In genomic region chr15:71789616-71790015, GRCh38 we compare ENCODE assay signal across 22 cellular contexts. TPM values are rescaled to one million over a fixed set of nuclear protein-coding genes. Genes with fewer than 3 reads are reported as not detected.
"Had no signal": no experiment of that assay in that cellular context is flagged by ENCODE, and none has a peak within 500 bp of the region (broad histone marks: within the 10 kb centered on the region; RNA-seq: fewer than 3 reads in every experiment).

No MANE protein-coding gene starts in this region.

- H3K4me1 ChIP-seq: neural progenitor cell, psoas muscle, suprapubic skin had no signal

- H2AFZ ChIP-seq: neural progenitor cell had no signal

- H3K27me3 ChIP-seq: neural progenitor cell, suprapubic skin, transverse colon had no signal

- H3K4me3 ChIP-seq: left ventricle myocardium inferior, neural progenitor cell, psoas muscle, suprapubic skin, transverse colon had no signal

- H3K27ac ChIP-seq: left ventricle myocardium inferior, neural progenitor cell, psoas muscle, suprapubic skin, transverse colon had no signal

- ATAC-seq: activated CD8-positive, alpha-beta T cell treated with anti-CD3 and anti-CD28 coated beads for 36 hours; naive thymus-derived CD4-positive, alpha-beta T cell; psoas muscle; right cardiac atrium; stimulated activated naive CD8-positive, alpha-beta T cell treated with anti-CD3 and anti-CD28 coated beads, Interleukin-15, amount 100 ng/mL, for 72 hours; T-cell; WTC11 had no signal

- H3K9me3 ChIP-seq: left ventricle myocardium inferior, psoas muscle, suprapubic skin, transverse colon had no signal

- H3K4me2 ChIP-seq: neural progenitor cell had no signal

- DNase-seq: activated CD4-positive, alpha-beta T cell treated with anti-CD3 and anti-CD28 coated beads, Interleukin-2, amount 10 ng/mL, durations not matched to agents 24 days and 14 days; activated CD8-positive, alpha-beta T cell treated with anti-CD3 and anti-CD28 coated beads for 36 hours; activated naive CD4-positive, alpha-beta T cell treated with Interleukin-2 at 50 U/mL for 16 hours; activated T-cell treated with anti-CD3 and anti-CD28 coated beads, Interleukin-2, amount 50 U/mL, for 1 hour; central memory CD4-positive, alpha-beta T cell; left ventricle myocardium inferior; naive thymus-derived CD4-positive, alpha-beta T cell; psoas muscle; right cardiac atrium; stimulated activated CD4-positive, alpha-beta T cell treated with anti-CD3 and anti-CD28 coated beads, Interleukin-15, amount 100 ng/mL, for 24 hours; stimulated activated CD4-positive, alpha-beta T cell treated with anti-CD3 and anti-CD28 coated beads, Interleukin-4, amount 100 ng/mL, for 1 hour; stimulated activated naive CD8-positive, alpha-beta T cell treated with anti-CD3 and anti-CD28 coated beads, Interleukin-15, amount 100 ng/mL, for 72 hours; T-cell; transverse colon had no signal

- H3K9ac ChIP-seq: neural progenitor cell had no signal

- FAIRE-seq: colon, frontal cortex, small intestine had no signal

- H3K36me3 ChIP-seq: left ventricle myocardium inferior, neural progenitor cell, suprapubic skin, transverse colon had no signal

RNA-seq across cellular contexts. Expression of gene NR2E3, which starts 20.7 kb away (rescaled TPM):
- total RNA-seq: activated CD4-positive, alpha-beta T cell treated with anti-CD3 and anti-CD28 coated beads, Interleukin-2, amount 10 ng/mL, durations not matched to agents 24 days and 14 days; activated CD8-positive, alpha-beta T cell treated with anti-CD3 and anti-CD28 coated beads for 36 hours; activated T-helper 2 cell treated with anti-CD3 and anti-CD28 coated beads, Interferon-gamma antibody, Interleukin-2, Interleukin-4, amounts not matched to agents 10 μg/mL and 5 μg/mL and 100 μg/mL, durations not matched to agents 14 hours and 24 hours and 36 hours; frontal cortex; left ventricle myocardium inferior; naive thymus-derived CD4-positive, alpha-beta T cell; osteocyte; psoas muscle; T-cell had no signal
- polyA plus RNA-seq: naive thymus-derived CD4-positive, alpha-beta T cell; psoas muscle had no signal
